In genomic region chr3:165196577-165197561, GRCh38 we compare ENCODE assay signal across 8 cellular contexts. TPM values are rescaled to one million over a fixed set of nuclear protein-coding genes. Genes with fewer than 3 reads are reported as not detected.
DNase-seq lines count a peak whose midpoint lies in the region; FAIRE-seq and TF ChIP-seq lines count a peak whose summit lies in the region.

No MANE protein-coding gene starts in this region.

- peaks cover 39% of the 10 kb centered on the region in 2 donors for H3K27me3 ChIP-seq in stomach smooth muscle (ENCODE audit: control insufficient read depth in 1 of 2, insufficient read depth in 2 of 2, low read length in 2 of 2)

- no peak for TF ChIP-seq CTCF in kidney (IDR thresholded peaks at IDR 0.05; ENCODE audit: borderline replicate concordance, extremely low read depth, insufficient read depth)

- intact Hi-C loops in kidney (cut with DNase I) = no loop called here

- H3K27me3 Mint-ChIP-seq in activated T-cell treated with anti-CD3 and anti-CD28 coated beads, Interleukin-2, amount 50 U/mL, for 24 hours = peaks cover 62% of the 10 kb centered on the region

- H3K9ac ChIP-seq in kidney (ENCODE audit: low read length in 2 of 2) (no peak overlapping the region), stomach smooth muscle (ENCODE audit: low read length in 2 of 2) (no peak overlapping the region)

- DNase-seq in activated T-cell treated with anti-CD3 and anti-CD28 coated beads, Interleukin-2, amount 50 U/mL, for 24 hours = no peak
- no peak for DNase-seq in activated T-cell treated with anti-CD3 and anti-CD28 coated beads, Interleukin-2, amount 50 U/mL, for 1 hour
- DNase-seq in amniotic epithelial cell (ENCODE audit: low read depth) = peak; percentile 16
- peak; percentile 31 for DNase-seq in kidney
- no peak for DNase-seq in NCI-H226
- no peak for DNase-seq in MV-4-11 (lab: John Stamatoyannopoulos, UW)
- no peak for DNase-seq in activated CD4-positive, alpha-beta T cell treated with anti-CD3 and anti-CD28 coated beads for 4 hours

- no peaks in the 10 kb centered on the region for H3K36me3 Mint-ChIP-seq in activated T-cell treated with anti-CD3 and anti-CD28 coated beads, Interleukin-2, amount 50 U/mL, for 24 hours (ENCODE audit: low read depth)

- no peaks in the 10 kb centered on the region for H3K9me3 ChIP-seq in kidney (ENCODE audit: control insufficient read depth in 1 of 2, low read length in 2 of 2)
- no peaks in the 10 kb centered on the region for H3K9me3 ChIP-seq in stomach smooth muscle (ENCODE audit: control insufficient read depth in 2 of 2, low read length in 2 of 2)

- no peaks in the 10 kb centered on the region for H3K9me3 Mint-ChIP-seq in activated T-cell treated with anti-CD3 and anti-CD28 coated beads, Interleukin-2, amount 50 U/mL, for 24 hours

- H3K4me3 ChIP-seq in kidney (ENCODE audit: low read length in 2 of 2) (peak overlapping the region; percentile 25 to 37), stomach smooth muscle (ENCODE audit: low read length in 2 of 2) (peak overlapping the region; percentile 61 to 73)

- FAIRE-seq in kidney (lab: Jason Lieb, UNC) = no peak

- H3K4me1 Mint-ChIP-seq in activated T-cell treated with anti-CD3 and anti-CD28 coated beads, Interleukin-2, amount 50 U/mL, for 24 hours (ENCODE audit: low read depth) = peaks cover 20% of the 10 kb centered on the region

- no peaks in the 10 kb centered on the region for H3K36me3 ChIP-seq in kidney (ENCODE audit: control insufficient read depth in 1 of 2, insufficient read depth in 2 of 2, low read length in 2 of 2)
- H3K36me3 ChIP-seq in stomach smooth muscle (ENCODE audit: control insufficient read depth in 2 of 2, insufficient read depth in 2 of 2, low read length in 2 of 2) = no peaks in the 10 kb centered on the region

- H3K27ac ChIP-seq in kidney (ENCODE audit: low read depth in 2 of 2, low read length in 2 of 2) (no peak overlapping the region), stomach smooth muscle (ENCODE audit: low read length) (no peak overlapping the region)

- H3K4me1 ChIP-seq in kidney (ENCODE audit: control insufficient read depth in 1 of 2, insufficient read depth in 1 of 2, low read depth in 1 of 2, low read length in 2 of 2) = peaks cover 10 to 11% of the 10 kb centered on the region in 2 donors
- peaks cover 23% of the 10 kb centered on the region for H3K4me1 ChIP-seq in stomach smooth muscle (ENCODE audit: control insufficient read depth, insufficient read depth, low read length)

- H3K4me3 Mint-ChIP-seq in activated T-cell treated with anti-CD3 and anti-CD28 coated beads, Interleukin-2, amount 50 U/mL, for 24 hours = peak overlapping the region; percentile 32

- H3K27ac Mint-ChIP-seq in activated T-cell treated with anti-CD3 and anti-CD28 coated beads, Interleukin-2, amount 50 U/mL, for 24 hours = no peak overlapping the region

RNA-seq across cellular contexts. Expression of gene SLITRK3, which starts 0.7 kb away (rescaled TPM):
- 0.44 TPM for total RNA-seq in kidney
- 0.30 TPM for polyA plus RNA-seq in kidney (ENCODE audit: insufficient read depth, low read depth, low replicate concordance)

Comparison
In these comparisons a context has a peak if more than half of its experiments do, and no peak if none do; other contexts are left out.
1. DNase-seq: peak in amniotic epithelial cell (single experiment) and kidney (single experiment); none in activated T-cell treated with anti-CD3 and anti-CD28 coated beads, Interleukin-2, amount 50 U/mL, for 24 hours (single experiment), activated T-cell treated with anti-CD3 and anti-CD28 coated beads, Interleukin-2, amount 50 U/mL, for 1 hour (single experiment), NCI-H226 (single experiment), MV-4-11 (single experiment) and activated CD4-positive, alpha-beta T cell treated with anti-CD3 and anti-CD28 coated beads for 4 hours (0 of 2).